ENCODE assay signal across 16 cellular contexts in the genomic region with DNA sequence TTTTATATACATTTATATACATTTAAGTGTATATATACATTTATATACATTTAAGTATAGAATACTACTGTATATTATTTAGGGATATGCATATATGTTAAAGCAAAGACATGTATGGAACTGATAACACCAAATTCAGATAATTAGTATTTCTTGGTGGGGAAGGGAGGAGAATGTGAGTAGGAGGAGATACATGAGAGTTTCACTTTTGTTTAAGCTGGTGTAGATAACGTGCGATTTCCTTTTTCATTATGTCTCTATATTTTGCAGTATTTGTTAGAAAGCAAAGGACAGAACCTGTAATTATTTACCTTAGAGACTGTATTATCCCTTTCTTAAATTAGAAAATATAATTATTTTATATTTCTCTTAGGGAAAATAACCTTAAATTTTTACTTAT. TPM values are rescaled to one million over a fixed set of nuclear protein-coding genes. Genes with fewer than 3 reads are reported as not detected.
A peak's percentile ranks its signal among the peaks of the same experiment; 100 is the strongest.
DNase-seq lines count a peak whose midpoint lies in the region; ATAC-seq and TF ChIP-seq lines count a peak whose summit lies in the region.
"Had no signal": no experiment of that assay in that cellular context is flagged by ENCODE, and none has a peak within 500 bp of the region (broad histone marks: within the 10 kb centered on the region; RNA-seq: fewer than 3 reads in every experiment).

No MANE protein-coding gene starts in this region.

- DNase-seq in activated CD8-positive, alpha-beta T cell treated with anti-CD3 and anti-CD28 coated beads for 36 hours: no peak
- DNase-seq in NCI-H526 (lab: John Stamatoyannopoulos, UW) (no peak), activated gamma-delta T cell (lab: John Stamatoyannopoulos, UW) (no peak), lower leg skin (ENCODE audit: low spot score in 2 of 2) (no peak), DMS79 treated with DMSO at 0.1 percent for 48 hours (lab: John Stamatoyannopoulos, UW) (no peak)
- DNase-seq: activated CD4-positive, alpha-beta T cell treated with anti-CD3 and anti-CD28 coated beads, Interleukin-2, amount 50 U/mL, for 1 hour; heart right ventricle; lower lobe of right lung; NCI-H1048; occipital lobe; small intestine had no signal

- CTCF ChIA-PET in activated CD8-positive, alpha-beta T cell treated with anti-CD3 and anti-CD28 coated beads for 36 hours (lab: Charles Lee): interaction anchor here (1.0 to 2.0 kb wide), 4 partner anchors 13 to 486 kb away, joined by 3 to 9 read pairs (median 4); no protein-coding TSS in a partner anchor

- no peak overlapping the region for H3K4me3 Mint-ChIP-seq in activated CD8-positive, alpha-beta T cell treated with anti-CD3 and anti-CD28 coated beads for 36 hours

- POLR2A ChIA-PET in activated CD8-positive, alpha-beta T cell treated with anti-CD3 and anti-CD28 coated beads for 36 hours (lab: Charles Lee): interaction anchor here (1.3 kb wide), 1 partner anchor 17 kb away, joined by 3 read pairs; no protein-coding TSS in a partner anchor

- intact Hi-C loops in activated CD8-positive, alpha-beta T cell treated with anti-CD3 and anti-CD28 coated beads for 36 hours (cut with micrococcal nuclease): loop anchor here (2.0 kb wide), 1 partner anchor 273 kb away; no protein-coding TSS in a partner anchor
- intact Hi-C loops in lower leg skin (cut with DNase I; ENCODE audit: low total_unique reads): loop anchor here (2.0 kb wide), 1 partner anchor 17 kb away; no protein-coding TSS in a partner anchor

- peaks cover 15% of the 10 kb centered on the region for H3K4me1 Mint-ChIP-seq in activated CD8-positive, alpha-beta T cell treated with anti-CD3 and anti-CD28 coated beads for 36 hours (ENCODE audit: low read depth)

- no peaks in the 10 kb centered on the region for H3K9me3 Mint-ChIP-seq in activated CD8-positive, alpha-beta T cell treated with anti-CD3 and anti-CD28 coated beads for 36 hours
- H3K9me3 Mint-ChIP-seq: activated naive CD4-positive, alpha-beta T cell treated with anti-CD3 and anti-CD28 coated beads, Interleukin-2, amount 50 U/mL, for 72 hours had no signal

- H3K4me3 ChIP-seq in lower leg skin (ENCODE audit: low read depth, poor library complexity, severe bottlenecking): no peak overlapping the region
- H3K4me3 ChIP-seq: BLaER1 treated with 17β-estradiol and CSF1 and Interleukin-3, amounts not matched to agents 10 nM and 100 nM; heart right ventricle; lower lobe of right lung had no signal

- peaks cover 6% of the 10 kb centered on the region for H3K36me3 Mint-ChIP-seq in activated CD8-positive, alpha-beta T cell treated with anti-CD3 and anti-CD28 coated beads for 36 hours (ENCODE audit: low read depth)
- H3K36me3 Mint-ChIP-seq: activated naive CD4-positive, alpha-beta T cell treated with anti-CD3 and anti-CD28 coated beads, Interleukin-2, amount 50 U/mL, for 72 hours had no signal

- ATAC-seq in GM18498 (IDR thresholded peaks at IDR 0.05; ENCODE audit: unreplicated experiment) (peak; percentile 79), GM19395 (IDR thresholded peaks at IDR 0.05; ENCODE audit: unreplicated experiment) (peak; percentile 60), HG02973 (IDR thresholded peaks at IDR 0.05; ENCODE audit: unreplicated experiment) (peak; percentile 76)
- peak; percentile 64 for ATAC-seq in activated CD8-positive, alpha-beta T cell treated with anti-CD3 and anti-CD28 coated beads for 36 hours
- ATAC-seq: heart right ventricle, lower lobe of right lung had no signal

- H3K27ac Mint-ChIP-seq in activated CD8-positive, alpha-beta T cell treated with anti-CD3 and anti-CD28 coated beads for 36 hours: no peak overlapping the region
- H3K27ac Mint-ChIP-seq: activated naive CD4-positive, alpha-beta T cell treated with anti-CD3 and anti-CD28 coated beads, Interleukin-2, amount 50 U/mL, for 72 hours had no signal

- WGBS in lower leg skin, 2 donors: 82 to 91% methylated on average over 2 of the region's 2 CpGs

- no peaks in the 10 kb centered on the region for H3K27me3 Mint-ChIP-seq in activated CD8-positive, alpha-beta T cell treated with anti-CD3 and anti-CD28 coated beads for 36 hours

- no peak for TF ChIP-seq POLR2A in lower leg skin (IDR thresholded peaks at IDR 0.05)

- no peak for TF ChIP-seq CTCF in activated CD8-positive, alpha-beta T cell treated with anti-CD3 and anti-CD28 coated beads for 36 hours (IDR thresholded peaks at IDR 0.05)
- TF ChIP-seq CTCF in lower leg skin (IDR thresholded peaks at IDR 0.05): no peak

RNA-seq across cellular contexts. Expression of gene NIT2, which starts 16.6 kb away (rescaled TPM):
- total RNA-seq in activated CD8-positive, alpha-beta T cell treated with anti-CD3 and anti-CD28 coated beads for 36 hours: 10 to 100 TPM; 64.2 TPM
- total RNA-seq in lower leg skin: 10 to 100 TPM; 21.8 to 46.1 (median 35.0) TPM

RNA-seq across cellular contexts. Expression of gene TBC1D23, which starts 57.1 kb away (rescaled TPM):
- 10 to 100 TPM; 14.4 to 20.5 TPM for total RNA-seq in activated CD8-positive, alpha-beta T cell treated with anti-CD3 and anti-CD28 coated beads for 36 hours
- total RNA-seq in lower leg skin: 10 to 100 TPM; 28.3 to 37.7 (median 35.9) TPM
